Comparison of ENCODE assay signal across 22 cellular contexts in the genomic region with DNA sequence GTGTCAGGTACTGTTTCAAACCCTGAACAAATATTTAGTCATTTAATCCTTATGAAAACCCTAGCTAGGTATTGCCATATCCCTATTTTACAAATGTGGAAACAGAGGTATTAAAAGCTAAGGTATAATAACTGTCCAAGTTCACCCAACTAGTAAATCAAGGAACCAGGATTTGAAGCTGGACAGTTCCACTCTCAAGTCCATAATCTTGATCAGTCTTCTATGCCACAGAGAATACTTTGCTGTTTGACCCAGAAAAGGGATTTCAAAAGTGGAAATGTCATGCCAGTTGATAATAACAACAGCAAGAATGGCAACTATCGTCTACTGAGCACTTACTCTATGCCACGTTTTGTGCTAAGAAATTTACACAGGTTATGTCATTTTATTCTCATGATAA.
"Had no signal": no experiment of that assay in that cellular context is flagged by ENCODE, and none has a peak within 500 bp of the region (broad histone marks: within the 10 kb centered on the region; RNA-seq: fewer than 3 reads in every experiment).

No MANE protein-coding gene starts in this region.

- H3K4me1 ChIP-seq: parathyroid adenoma, right lobe of liver, spleen, tibial nerve, uterus had no signal

- H2AFZ ChIP-seq: neural progenitor cell, parathyroid adenoma had no signal

- H3K4me3 Mint-ChIP-seq: mesothelial cell of epicardium; naive B cell; natural killer cell; nephron progenitor cell; neural progenitor cell; stimulated activated effector memory CD8-positive, alpha-beta T cell treated with anti-CD3 and anti-CD28 coated beads, Interleukin-12 subunit alpha, Interleukin-12 subunit beta, amount 100 ng/mL, for 72 hours; stimulated activated naive CD8-positive, alpha-beta T cell treated with anti-CD3 and anti-CD28 coated beads, Interleukin-15, Interleukin-2, amounts not matched to agents 100 ng/mL and 50 ng/mL, for 24 hours; type B pancreatic cell had no signal

- H3K27ac ChIP-seq: left ventricle myocardium inferior, neural progenitor cell, neutrophil, parathyroid adenoma, psoas muscle, right lobe of liver, spleen, tibial nerve, uterus had no signal

- ATAC-seq: stimulated activated effector memory CD8-positive, alpha-beta T cell treated with anti-CD3 and anti-CD28 coated beads, Interleukin-12 subunit alpha, Interleukin-12 subunit beta, amount 100 ng/mL, for 72 hours had no signal

- H3K4me3 ChIP-seq: left ventricle myocardium inferior, lung, neural progenitor cell, psoas muscle, right lobe of liver, spleen, tibial nerve, uterus had no signal

- H3K27me3 ChIP-seq: neutrophil, right lobe of liver, spleen, tibial nerve, uterus had no signal

- H3K36me3 ChIP-seq: left ventricle myocardium inferior, neural progenitor cell, neutrophil, right lobe of liver, spleen, tibial nerve, uterus had no signal

- H3K27ac Mint-ChIP-seq: mesothelial cell of epicardium; natural killer cell; neural progenitor cell; stimulated activated effector memory CD8-positive, alpha-beta T cell treated with anti-CD3 and anti-CD28 coated beads, Interleukin-12 subunit alpha, Interleukin-12 subunit beta, amount 100 ng/mL, for 72 hours; stimulated activated naive CD8-positive, alpha-beta T cell treated with anti-CD3 and anti-CD28 coated beads, Interleukin-15, Interleukin-2, amounts not matched to agents 100 ng/mL and 50 ng/mL, for 24 hours; type B pancreatic cell had no signal

- H3K27me3 Mint-ChIP-seq: stimulated activated naive CD8-positive, alpha-beta T cell treated with anti-CD3 and anti-CD28 coated beads, Interleukin-15, Interleukin-2, amounts not matched to agents 100 ng/mL and 50 ng/mL, for 24 hours; type B pancreatic cell had no signal

- H3K4me1 Mint-ChIP-seq: naive B cell had no signal

- H3K79me2 ChIP-seq: parathyroid adenoma had no signal

- H3K9ac ChIP-seq: neural progenitor cell, parathyroid adenoma had no signal

- H3K9me3 ChIP-seq: left ventricle myocardium inferior, neutrophil, psoas muscle, right lobe of liver, spleen, tibial nerve, uterus had no signal

- DNase-seq: islet precursor cell; left ventricle myocardium inferior; naive B cell; natural killer cell; nephron progenitor cell; occipital lobe; psoas muscle; right lobe of liver; spleen; stimulated activated CD4-positive, alpha-beta T cell treated with anti-CD3 and anti-CD28 coated beads, Interleukin-4, amount 100 ng/mL, for 24 hours; stimulated activated naive CD4-positive, alpha-beta T cell; substantia nigra; uterus had no signal

- H3K9me3 Mint-ChIP-seq: mesothelial cell of epicardium; naive B cell; natural killer cell; nephron progenitor cell; neural progenitor cell; stimulated activated effector memory CD8-positive, alpha-beta T cell treated with anti-CD3 and anti-CD28 coated beads, Interleukin-12 subunit alpha, Interleukin-12 subunit beta, amount 100 ng/mL, for 72 hours; stimulated activated naive CD8-positive, alpha-beta T cell treated with anti-CD3 and anti-CD28 coated beads, Interleukin-15, Interleukin-2, amounts not matched to agents 100 ng/mL and 50 ng/mL, for 24 hours; type B pancreatic cell had no signal
